ENCODE assay signal across 7 cellular contexts in the genomic region with DNA sequence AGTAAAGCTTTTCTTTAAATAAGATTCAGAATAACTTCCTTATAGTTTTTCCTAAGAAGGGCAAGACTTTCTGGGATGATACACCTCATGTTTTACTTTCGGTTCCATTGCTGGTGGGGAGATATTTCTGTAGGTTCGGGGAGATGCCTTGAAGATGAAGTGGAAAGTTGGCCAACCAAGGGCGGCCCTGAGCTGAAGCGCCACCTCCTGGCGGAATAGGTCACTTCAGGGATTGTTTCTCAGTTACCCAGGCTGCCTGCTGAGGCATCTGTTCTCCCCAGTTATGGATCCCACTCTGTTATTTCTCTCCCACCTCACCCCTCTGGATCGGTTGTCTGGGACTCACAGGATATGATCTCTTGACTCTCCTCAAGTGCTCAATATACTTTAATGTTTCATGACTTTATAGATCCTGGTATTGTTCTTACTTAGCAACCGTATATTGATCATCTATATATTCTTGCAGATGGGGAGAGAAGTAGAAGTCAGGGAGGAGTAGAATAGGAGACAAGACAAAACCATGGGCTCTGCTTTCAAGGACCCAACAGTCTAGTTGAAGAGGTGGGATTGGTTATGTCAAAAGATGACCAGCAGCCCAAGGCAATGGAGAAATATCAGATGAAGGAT. TPM values are rescaled to one million over a fixed set of nuclear protein-coding genes. Genes with fewer than 3 reads are reported as not detected.
DNase-seq lines count a peak whose midpoint lies in the region; ATAC-seq, FAIRE-seq and TF ChIP-seq lines count a peak whose summit lies in the region.

No MANE protein-coding gene starts in this region.

- DNase-seq in GM12865 (ENCODE audit: low read depth) (peak; percentile 59), HTR-8/SVneo (ENCODE audit: insufficient read length, low spot score) (peak; percentile 55), T-helper 22 cell (ENCODE audit: low read depth) (peak; percentile 1), astrocyte of the cerebellum (ENCODE audit: low read depth) (no peak), kidney epithelial cell (ENCODE audit: low read depth) (no peak)
- DNase-seq in stimulated activated CD4-positive, alpha-beta T cell treated with anti-CD3 and anti-CD28 coated beads, TNF-alpha, amount 100 ng/mL, for 1 hour (ENCODE audit: low read depth in 3 of 3, low spot score in 1 of 3), result peak; percentile 16 to 61 (median 26)

- FAIRE-seq in HTR-8/SVneo (lab: Jason Lieb, UNC), result peak; percentile 76

- H3K27me3 ChIP-seq in kidney epithelial cell (ENCODE audit: control insufficient read depth, insufficient read depth, low read length), result no peaks in the 10 kb centered on the region

- in situ Hi-C loops in astrocyte of the cerebellum (cut with HindIII; ENCODE audit: low sequenced_read_pairs), result no loop called here

- H3K36me3 ChIP-seq in kidney epithelial cell (ENCODE audit: control insufficient read depth, insufficient read depth, low read length), result no peaks in the 10 kb centered on the region

- peak; percentile 88 for TF ChIP-seq CTCF in GM12865 (IDR thresholded peaks at IDR 0.05; ENCODE audit: insufficient read depth, low read depth, low read length, missing control alignments)
- peak; percentile 66 for TF ChIP-seq CTCF in astrocyte of the cerebellum (IDR thresholded peaks at IDR 0.05; ENCODE audit: low read depth, low read length, missing control alignments)
- peak; percentile 83 for TF ChIP-seq CTCF in kidney epithelial cell (IDR thresholded peaks at IDR 0.05; ENCODE audit: insufficient read depth, low read length, poor library complexity, severe bottlenecking)

- ATAC-seq in GM21528 (IDR thresholded peaks at IDR 0.05; ENCODE audit: low FRiP score, unreplicated experiment), result peak; percentile 98

- H3K4me3 ChIP-seq in GM12865 (ENCODE audit: low read depth, low read length) (no peak overlapping the region), astrocyte of the cerebellum (ENCODE audit: low read depth, low read length) (no peak overlapping the region), kidney epithelial cell (ENCODE audit: low read depth, low read length) (no peak overlapping the region)

RNA-seq across cellular contexts. Expression of a gene that starts 23.4 kb away (rescaled TPM):
- total RNA-seq in kidney epithelial cell, result 0.96 and 1.3 TPM in 2 replicates

Comparison
In these comparisons a context has a peak if more than half of its experiments do, and no peak if none do; other contexts are left out.
1. DNase-seq: peak in GM12865 (single experiment), HTR-8/SVneo (single experiment), T-helper 22 cell (single experiment) and stimulated activated CD4-positive, alpha-beta T cell treated with anti-CD3 and anti-CD28 coated beads, TNF-alpha, amount 100 ng/mL, for 1 hour (3 of 3); none in astrocyte of the cerebellum (single experiment) and kidney epithelial cell (single experiment).
2. Peak in every context shown above with its lines, with median percentiles within 50 percentile points of each other: CTCF ChIP-seq.